2 cellular contexts compared by ENCODE assay signal in genomic region chr13:100029930-100030329, GRCh38.
A peak's percentile ranks its signal among the peaks of the same experiment; 100 is the strongest.
TF ChIP-seq lines count a peak whose summit lies in the region.

No MANE protein-coding gene starts in this region.

TF ChIP-seq in A549, 52 proteins besides CTCF, POLR2A, EP300 and RAD21 (continued from another document):
- no peak for TF ChIP-seq JUNB (IDR thresholded peaks at IDR 0.05)
- TF ChIP-seq MAFK (IDR thresholded peaks at IDR 0.05; ENCODE audit: partially characterized antibody) = peak; percentile 87
- TF ChIP-seq BHLHE40 (IDR thresholded peaks at IDR 0.05; ENCODE audit: low read depth, low read length) = no peak
- no peak for TF ChIP-seq FOSB (CRISPR knock-in tag; IDR thresholded peaks at IDR 0.05)

TF ChIP-seq in IMR-90, 13 proteins besides CTCF, POLR2A, EP300 and RAD21 (continued from another document):
- TF ChIP-seq SMC3 (IDR thresholded peaks at IDR 0.05; ENCODE audit: low read depth, low read length) = no peak
